ENCODE assay signal across 18 cellular contexts in the genomic region with DNA sequence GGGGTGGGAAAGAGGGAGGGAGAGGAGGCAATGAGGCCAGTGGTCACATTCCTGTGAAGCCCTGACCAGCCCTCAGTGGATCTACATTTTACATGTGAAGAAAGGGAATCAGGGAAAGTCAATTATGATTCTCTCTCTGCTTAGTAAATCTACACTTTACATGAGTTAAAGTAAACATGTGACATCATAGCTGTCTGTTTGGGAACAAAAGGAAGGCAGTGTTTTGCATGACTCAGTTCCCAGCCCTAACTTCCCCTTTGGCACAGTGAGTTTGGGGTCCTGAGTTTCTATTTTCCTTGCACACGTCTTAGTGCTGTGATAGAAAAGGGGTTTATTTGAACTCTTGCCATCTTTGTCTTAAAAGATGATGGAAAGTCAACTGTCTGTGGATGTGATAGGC.
DNase-seq lines count a peak whose midpoint lies in the region; ATAC-seq and TF ChIP-seq lines count a peak whose summit lies in the region.
"Had no signal": no experiment of that assay in that cellular context is flagged by ENCODE, and none has a peak within 500 bp of the region (broad histone marks: within the 10 kb centered on the region; RNA-seq: fewer than 3 reads in every experiment).

No MANE protein-coding gene starts in this region.

- DNase-seq in DMS53 (lab: John Stamatoyannopoulos, UW) (peak; percentile 53), NCI-H226 (peak; percentile 25), cardiac fibroblast (ENCODE audit: low read depth in 2 of 2) (peak; percentile 11 to 69), NCI-H524 (lab: John Stamatoyannopoulos, UW) (no peak)
- DNase-seq: activated CD8-positive, alpha-beta memory T cell treated with anti-CD3 and anti-CD28 coated beads for 24 hours; cerebellar nuclear complex; erythroblast; left ventricle myocardium inferior; MG63; naive thymus-derived CD4-positive, alpha-beta T cell; stimulated activated CD4-positive, alpha-beta T cell treated with anti-CD3 and anti-CD28 coated beads, Interleukin-2, amount 100 ng/mL, for 24 hours had no signal

- TF ChIP-seq CTCF in cardiac fibroblast (IDR thresholded peaks at IDR 0.05; ENCODE audit: low read depth, low read length) = no peak
- no peak for TF ChIP-seq CTCF in neutrophil (IDR thresholded peaks at IDR 0.05)

- ATAC-seq in HG02678 (IDR thresholded peaks at IDR 0.05; ENCODE audit: unreplicated experiment) = no peak
- ATAC-seq in GM21786 (IDR thresholded peaks at IDR 0.05; ENCODE audit: unreplicated experiment) = no peak
- no peak for ATAC-seq in GM21576 (IDR thresholded peaks at IDR 0.05; ENCODE audit: unreplicated experiment)
- ATAC-seq: naive thymus-derived CD4-positive, alpha-beta T cell had no signal

- H3K27me3 ChIP-seq in neutrophil = no peaks in the 10 kb centered on the region
- H3K27me3 ChIP-seq: hepatocyte, MG63 had no signal

- H3K4me3 ChIP-seq in cardiac fibroblast (replicated peaks in 1 of 2; ENCODE audit: low read depth in 2 of 2, low read length in 2 of 2) (no peak overlapping the region), neutrophil (ENCODE audit: low read depth in 1 of 2, low read length in 1 of 2) (no peak overlapping the region)
- H3K4me3 ChIP-seq: hepatocyte, left ventricle myocardium inferior, MG63, thoracic aorta had no signal

- peak overlapping the region; percentile 62 for H3K27ac ChIP-seq in neutrophil
- H3K27ac ChIP-seq: hepatocyte, left ventricle myocardium inferior, thoracic aorta, VCaP had no signal

- H3K36me3 ChIP-seq in neutrophil = no peaks in the 10 kb centered on the region
- H3K36me3 ChIP-seq: left ventricle myocardium inferior, MG63, thoracic aorta had no signal

- no peaks in the 10 kb centered on the region for H3K9me3 ChIP-seq in neutrophil
- H3K9me3 ChIP-seq: left ventricle myocardium inferior, MG63, thoracic aorta had no signal

- H3K4me1 ChIP-seq in neutrophil (ENCODE audit: control insufficient read depth in 1 of 2, insufficient read depth in 1 of 2, low read depth in 1 of 2, low read length in 1 of 2) = peaks cover 35 to 58% of the 10 kb centered on the region in 2 experiments
- H3K4me1 ChIP-seq: left ventricle myocardium inferior had no signal

Comparison
In these comparisons a context has a peak if more than half of its experiments do, and no peak if none do; other contexts are left out.
1. DNase-seq: peak in DMS53 (single experiment), NCI-H226 (single experiment) and cardiac fibroblast (2 of 2); none in NCI-H524 (0 of 2).